In genomic region chr17:79125503-79125902, GRCh38 we compare ENCODE assay signal across 27 cellular contexts. TPM values are rescaled to one million over a fixed set of nuclear protein-coding genes. Genes with fewer than 3 reads are reported as not detected.
DNase-seq lines count a peak whose midpoint lies in the region; FAIRE-seq and TF ChIP-seq lines count a peak whose summit lies in the region.
"Had no signal": no experiment of that assay in that cellular context is flagged by ENCODE, and none has a peak within 500 bp of the region (broad histone marks: within the 10 kb centered on the region; RNA-seq: fewer than 3 reads in every experiment).

No MANE protein-coding gene starts in this region.

- no peaks in the 10 kb centered on the region for H4K20me1 ChIP-seq in H1 (replicated peaks in 1 of 2; ENCODE audit: control insufficient read depth in 1 of 2, insufficient read depth in 2 of 2, low read length in 2 of 2)

- H3K27me3 ChIP-seq in H1 (replicated peaks in 1 of 4; ENCODE audit: control insufficient read depth in 3 of 4, extremely low read depth in 1 of 4, insufficient read depth in 3 of 4, low read length in 3 of 4) (no peaks in the 10 kb centered on the region), trophoblast cell (ENCODE audit: insufficient read depth, low read length) (no peaks in the 10 kb centered on the region), MG63 (peaks cover 49% of the 10 kb centered on the region)
- H3K27me3 ChIP-seq: ovary, Peyer's patch had no signal

- TF ChIP-seq EP300 in H1 (IDR thresholded peaks at IDR 0.05; ENCODE audit: borderline replicate concordance in 1 of 2, low read depth in 2 of 2, low read length in 2 of 2): no peak

- H3K4me1 Mint-ChIP-seq in osteocyte (ENCODE audit: unreplicated experiment): no peaks in the 10 kb centered on the region
- H3K4me1 Mint-ChIP-seq: activated B cell treated with CpG ODN at 0.5 μM for 24 hours, B cell, brain, mesothelial cell of epicardium had no signal

- H4K5ac ChIP-seq in H1 (ENCODE audit: insufficient read length, low read depth, low read length): no peak overlapping the region

- H2AK5ac ChIP-seq in H1 (ENCODE audit: low read depth, low read length): 0 out of 2 replicates have a peak overlapping the region, but pooled peaks have one; percentile 15
- H2AK5ac ChIP-seq in trophoblast cell (ENCODE audit: low read length): no peak overlapping the region

- H3K23me2 ChIP-seq in H1 (ENCODE audit: low read depth, low read length): peaks cover 2% of the 10 kb centered on the region; the same call in 1 of the 2 replicates

- no peaks in the 10 kb centered on the region for H3K9me3 ChIP-seq in H1 (ENCODE audit: insufficient read depth in 2 of 2, low read depth in 1 of 2, low read length in 1 of 2)
- H3K9me3 ChIP-seq in trophoblast cell (ENCODE audit: insufficient read depth, low read depth, low read length): no peaks in the 10 kb centered on the region
- H3K9me3 ChIP-seq in MG63: no peaks in the 10 kb centered on the region
- H3K9me3 ChIP-seq: ovary, Peyer's patch had no signal

- H3K4me1 ChIP-seq in H1 (replicated peaks in 1 of 4; ENCODE audit: control insufficient read depth in 3 of 4, insufficient read depth in 4 of 4, low read length in 3 of 4) (no peaks in the 10 kb centered on the region), trophoblast cell (ENCODE audit: control insufficient read depth in 1 of 2, insufficient read depth in 2 of 2, low read length in 2 of 2) (no peaks in the 10 kb centered on the region)
- H3K4me1 ChIP-seq: Peyer's patch had no signal

- H2BK12ac ChIP-seq in H1 (ENCODE audit: low read depth, low read length): no peak overlapping the region
- H2BK12ac ChIP-seq in trophoblast cell (ENCODE audit: low read length): no peak overlapping the region

- H4K8ac ChIP-seq in H1 (ENCODE audit: extremely low read depth, insufficient read depth, low read length) (0 out of 2 replicates have a peak overlapping the region, but pooled peaks have one; percentile 43), trophoblast cell (ENCODE audit: low read depth, low read length) (no peak overlapping the region)

- H3K79me1 ChIP-seq in H1 (ENCODE audit: low read depth, low read length) (no peaks in the 10 kb centered on the region), trophoblast cell (ENCODE audit: low read length) (no peaks in the 10 kb centered on the region)

- CTCF ChIA-PET in H1 (lab: Charles Lee; ENCODE audit: partially characterized antibody): interaction anchor here (0.8 to 5.7 kb wide), 20 partner anchors 13 to 416 kb away, joined by 3 to 45 read pairs (median 4); no protein-coding TSS in a partner anchor

- H4K12ac ChIP-seq in trophoblast cell (ENCODE audit: low read depth, low read length): no peak overlapping the region

- no peak overlapping the region for H4K91ac ChIP-seq in H1 (replicated peaks; ENCODE audit: insufficient read length, low read length)
- no peak overlapping the region for H4K91ac ChIP-seq in trophoblast cell (ENCODE audit: low read depth, low read length)

- WGBS in H1 (ENCODE audit: extremely low coverage in 1 of 2, insufficient coverage in 1 of 2, insufficient read length in 1 of 2, insufficient replicate concordance in 2 of 2, low coverage in 1 of 2, low lambda C conversion rate in 2 of 2, missing lambda C conversion rate in 1 of 2), 2 experiments: 90% methylated on average over 10 of the region's 22 CpGs; no CpG with 5 or more reads in 1 of the 2 experiments
- no CpG with 5 or more reads among the region's 22 CpGs for WGBS in trophoblast cell (ENCODE audit: extremely low coverage, insufficient coverage, insufficient read length)

- H3K79me2 ChIP-seq in H1 (ENCODE audit: control insufficient read depth in 1 of 2, insufficient read depth in 2 of 2, low read length in 2 of 2) (no peaks in the 10 kb centered on the region), trophoblast cell (ENCODE audit: control insufficient read depth, insufficient read depth, low read length, poor library complexity) (no peaks in the 10 kb centered on the region)

- H3K4me2 ChIP-seq in H1 (ENCODE audit: insufficient read depth in 1 of 2, low read depth in 2 of 2, low read length in 2 of 2) (no peak overlapping the region), trophoblast cell (ENCODE audit: low read length) (no peak overlapping the region)

- POLR2A ChIA-PET in H1 (lab: Charles Lee; ENCODE audit: partially characterized antibody): interaction anchor here (0.7 to 1.5 kb wide), 2 partner anchors 10 to 15 kb away, joined by 3 read pairs; no protein-coding TSS in a partner anchor

- no peak overlapping the region for H3K4me3 ChIP-seq in H1 (ENCODE audit: extremely low read depth in 1 of 4, insufficient read depth in 2 of 4, low read depth in 3 of 4, low read length in 4 of 4)
- H3K4me3 ChIP-seq in trophoblast cell (ENCODE audit: low read depth, low read length): peak overlapping the region; percentile 39
- H3K4me3 ChIP-seq in MG63: no peak overlapping the region
- H3K4me3 ChIP-seq: ovary, Peyer's patch had no signal

- FAIRE-seq in H1 (lab: Jason Lieb, UNC): no peak
- FAIRE-seq: islet of Langerhans, small intestine had no signal

- no peak for TF ChIP-seq CTCF in H1 (IDR thresholded peaks at IDR 0.05; ENCODE audit: control extremely low read depth in 1 of 3, insufficient read depth in 1 of 3, low read depth in 1 of 3, low read length in 3 of 3)
- TF ChIP-seq CTCF in osteocyte (IDR thresholded peaks at IDR 0.05): no peak

- DNase-seq in NCI-H446 treated with DMSO at 0.1 percent for 48 hours (lab: John Stamatoyannopoulos, UW) (peak; percentile 10), NCI-H446 (lab: John Stamatoyannopoulos, UW) (no peak), NCI-H2196 (lab: John Stamatoyannopoulos, UW; ENCODE audit: unreplicated experiment) (peak; percentile 79), H1 (ENCODE audit: low read depth in 1 of 2, low spot score in 2 of 2) (no peak), trophoblast cell (no peak), osteocyte (ENCODE audit: extremely low spot score, unreplicated experiment) (no peak), inferior parietal cortex (ENCODE audit: extremely low spot score) (no peak), MG63 (no peak)
- DNase-seq: activated B cell treated with CpG ODN at 0.5 μM for 24 hours; activated CD4-positive, alpha-beta T cell treated with anti-CD3 and anti-CD28 coated beads, Interleukin-2, amount 50 U/mL, for 1 hour; activated naive CD4-positive, alpha-beta T cell; activated T-cell treated with anti-CD3 and anti-CD28 coated beads, Interleukin-2, amount 50 U/mL, for 48 hours; left ventricle myocardium superior; NCI-H1048; NCI-H187; ovary; retina; SIG-M5; small intestine; stimulated activated CD4-positive, alpha-beta T cell treated with anti-CD3 and anti-CD28 coated beads, Interleukin-1b, Interleukin-23, amount 100 ng/mL, for 48 hours had no signal

- no peak overlapping the region for H3K14ac ChIP-seq in H1 (ENCODE audit: insufficient read length)
- no peak overlapping the region for H3K14ac ChIP-seq in trophoblast cell (ENCODE audit: low read length)

- H3K27ac Mint-ChIP-seq in osteocyte (ENCODE audit: unreplicated experiment): no peak overlapping the region
- H3K27ac Mint-ChIP-seq: activated B cell treated with CpG ODN at 0.5 μM for 24 hours; B cell; brain; mesothelial cell of epicardium; natural killer cell treated with Interleukin-12 subunit alpha and Interleukin-12 subunit beta and Interleukin-15 and Interleukin-18, amount 100 ng/mL, for 72 hours; type B pancreatic cell had no signal

- no peak overlapping the region for H2BK15ac ChIP-seq in H1 (ENCODE audit: low read length)

- H3K4ac ChIP-seq in H1 (replicated peaks; ENCODE audit: insufficient read length, low read depth, low read length): no peak overlapping the region
- no peak overlapping the region for H3K4ac ChIP-seq in trophoblast cell (ENCODE audit: low read depth, low read length)

- no peak for TF ChIP-seq POLR2A in H1 (IDR thresholded peaks at IDR 0.05; ENCODE audit: control extremely low read depth in 1 of 2, low read depth in 2 of 2, low read length in 2 of 2)

- H3K23ac ChIP-seq in H1 (ENCODE audit: insufficient read length): no peak overlapping the region
- H3K23ac ChIP-seq in trophoblast cell (ENCODE audit: low read length): no peak overlapping the region

- H3K27ac ChIP-seq in H1 (ENCODE audit: low read depth, low read length): no peak overlapping the region
- no peak overlapping the region for H3K27ac ChIP-seq in trophoblast cell (ENCODE audit: low read depth, low read length)
- H3K27ac ChIP-seq: ovary, Peyer's patch had no signal

- H2BK20ac ChIP-seq in H1 (ENCODE audit: low read length): no peak overlapping the region

- H3K4me3 Mint-ChIP-seq in osteocyte (ENCODE audit: unreplicated experiment): no peak overlapping the region
- H3K4me3 Mint-ChIP-seq: activated B cell treated with CpG ODN at 0.5 μM for 24 hours; B cell; brain; mesothelial cell of epicardium; natural killer cell treated with Interleukin-12 subunit alpha and Interleukin-12 subunit beta and Interleukin-15 and Interleukin-18, amount 100 ng/mL, for 72 hours; type B pancreatic cell had no signal

- H3K18ac ChIP-seq in H1 (ENCODE audit: extremely low read depth, low read length): no peak overlapping the region
- H3K18ac ChIP-seq in trophoblast cell (ENCODE audit: low read length): no peak overlapping the region

- H3K9me3 Mint-ChIP-seq in osteocyte (ENCODE audit: unreplicated experiment): no peaks in the 10 kb centered on the region
- H3K9me3 Mint-ChIP-seq: activated B cell treated with CpG ODN at 0.5 μM for 24 hours; mesothelial cell of epicardium; natural killer cell treated with Interleukin-12 subunit alpha and Interleukin-12 subunit beta and Interleukin-15 and Interleukin-18, amount 100 ng/mL, for 72 hours; type B pancreatic cell had no signal

- no peak overlapping the region for H3K56ac ChIP-seq in H1 (replicated peaks; ENCODE audit: insufficient read length, low read depth, low read length)

- no peak overlapping the region for H2BK120ac ChIP-seq in H1 (replicated peaks; ENCODE audit: low read depth, low read length)
- no peak overlapping the region for H2BK120ac ChIP-seq in trophoblast cell (ENCODE audit: insufficient read depth, low read length, poor library complexity)

- peaks cover 11% of the 10 kb centered on the region for H3K27me3 Mint-ChIP-seq in osteocyte (ENCODE audit: unreplicated experiment)

- no peaks in the 10 kb centered on the region for H3K36me3 Mint-ChIP-seq in osteocyte (ENCODE audit: unreplicated experiment)
- H3K36me3 Mint-ChIP-seq: brain; mesothelial cell of epicardium; natural killer cell treated with Interleukin-12 subunit alpha and Interleukin-12 subunit beta and Interleukin-15 and Interleukin-18, amount 100 ng/mL, for 72 hours; type B pancreatic cell had no signal

- no peaks in the 10 kb centered on the region for H3K36me3 ChIP-seq in H1 (ENCODE audit: control insufficient read depth in 2 of 4, insufficient read depth in 4 of 4, low read length in 3 of 4)
- H3K36me3 ChIP-seq in trophoblast cell (ENCODE audit: control insufficient read depth in 1 of 2, insufficient read depth in 2 of 2, low read length in 2 of 2): no peaks in the 10 kb centered on the region
- H3K36me3 ChIP-seq in MG63: no peaks in the 10 kb centered on the region
- H3K36me3 ChIP-seq: ovary, Peyer's patch had no signal

- H3K9ac ChIP-seq in H1 (replicated peaks in 1 of 4; ENCODE audit: extremely low read depth in 1 of 4, low read depth in 3 of 4, low read length in 3 of 4) (no peak overlapping the region), trophoblast cell (ENCODE audit: low read length) (no peak overlapping the region)

- no peak overlapping the region for H2BK5ac ChIP-seq in H1 (ENCODE audit: low read depth, low read length)
- H2BK5ac ChIP-seq in trophoblast cell (ENCODE audit: low read depth, low read length, poor library complexity): no peak overlapping the region

- no peak for TF ChIP-seq RAD21 in H1 (IDR thresholded peaks at IDR 0.05 in 1 of 2, conservative IDR thresholded peaks at IDR 0.05 in 1 of 2; ENCODE audit: low read depth in 2 of 2, low read length in 2 of 2)

- no peak overlapping the region for H2AFZ ChIP-seq in H1 (ENCODE audit: low read length)
- H2AFZ ChIP-seq in trophoblast cell (ENCODE audit: insufficient read depth, low read length, poor library complexity): no peak overlapping the region

RNA-seq across cellular contexts. Expression of gene ENGASE, which starts 50.9 kb away (rescaled TPM):
- 30.6 and 36.1 TPM in 2 replicates for total RNA-seq in H1 (2021; fragmentation: NEBNext Ultra II Directional; extraction: Animal tissue kit (Norgen Biotek cat#: 25700))
- polyA plus RNA-seq in H1 (2011; rRNA removed): 9.3 and 18.8 TPM in 2 replicates
- 22.9 TPM for polyA plus RNA-seq in H1 (2011; cell fraction: cytosol; rRNA removed)
- 218 TPM for polyA plus RNA-seq in H1 (2011; cell fraction: nucleus; rRNA removed)
- 18.7 to 30.4 TPM (median 25.2 TPM) in 4 replicates for polyA plus RNA-seq in H1 (2012, experiment 1 of 2)
- polyA plus RNA-seq in H1 (2012, experiment 2 of 2): 8.1 TPM
- 13.4 TPM for polyA plus RNA-seq in H1 (2013, experiment 1 of 2)
- polyA plus RNA-seq in H1 (2013, experiment 2 of 2): 12.1 TPM
- polyA minus RNA-seq in H1 (2011; rRNA and poly(A)+ RNA removed): 9.8 and 10.3 TPM in 2 replicates
- polyA minus RNA-seq in H1 (2011; cell fraction: cytosol; rRNA and poly(A)+ RNA removed): 17.5 TPM
- 28.1 TPM for polyA minus RNA-seq in H1 (2011; cell fraction: nucleus; rRNA and poly(A)+ RNA removed)
- polyA plus RNA-seq in trophoblast cell (2013): 18.7 and 18.8 TPM in 2 replicates
- 36.3 and 38.4 TPM in 2 replicates for total RNA-seq in osteocyte
- total RNA-seq in MG63 (2014; rRNA removed; shearing (Covaris generic); ENCODE audit: low replicate concordance): 10.5 and 12.4 TPM in 2 replicates

Comparison
In these comparisons a context has a peak if more than half of its experiments do, and no peak if none do; other contexts are left out.
1. DNase-seq: peak in NCI-H446 treated with DMSO at 0.1 percent for 48 hours (single experiment) and NCI-H2196 (single experiment); none in NCI-H446 (0 of 2), H1 (0 of 2), trophoblast cell (0 of 2), osteocyte (single experiment), inferior parietal cortex (single experiment) and MG63 (single experiment).